ENCODE assay signal across 19 cellular contexts in genomic region chr12:53825246-53826081, GRCh38.
DNase-seq lines count a peak whose midpoint lies in the region; ATAC-seq and TF ChIP-seq lines count a peak whose summit lies in the region.
"Had no signal": no experiment of that assay in that cellular context is flagged by ENCODE, and none has a peak within 500 bp of the region (broad histone marks: within the 10 kb centered on the region; RNA-seq: fewer than 3 reads in every experiment).

No MANE protein-coding gene starts in this region.

- H3K4me3 ChIP-seq in breast epithelium (no peak overlapping the region), PC-9 (no peak overlapping the region), foreskin fibroblast (ENCODE audit: low read depth in 1 of 2, low read length in 2 of 2) (no peak overlapping the region)
- H3K4me3 ChIP-seq: smooth muscle cell had no signal

- H3K9me2 ChIP-seq in PC-9 (ENCODE audit: insufficient read depth) = no peaks in the 10 kb centered on the region

- no peaks in the 10 kb centered on the region for H3K4me1 ChIP-seq in breast epithelium
- peaks cover 79% of the 10 kb centered on the region for H3K4me1 ChIP-seq in PC-9 (replicated peaks; ENCODE audit: insufficient read depth)

- peak overlapping the region; percentile 61 for H3K4me2 ChIP-seq in PC-9
- H3K4me2 ChIP-seq: smooth muscle cell had no signal

- TF ChIP-seq CTCF in MCF 10A (IDR thresholded peaks at IDR 0.05; ENCODE audit: unreplicated experiment) = no peak
- TF ChIP-seq CTCF in breast epithelium (IDR thresholded peaks at IDR 0.05) = no peak
- no peak for TF ChIP-seq CTCF in PC-9 (conservative IDR thresholded peaks at IDR 0.05)
- TF ChIP-seq CTCF in foreskin fibroblast (IDR thresholded peaks at IDR 0.05; ENCODE audit: low read depth, low read length) = no peak

- no peak for ATAC-seq in HG03135 (IDR thresholded peaks at IDR 0.05; ENCODE audit: unreplicated experiment)
- no peak for ATAC-seq in HG03039 (IDR thresholded peaks at IDR 0.05; ENCODE audit: unreplicated experiment)
- no peak for ATAC-seq in HG03439 (IDR thresholded peaks at IDR 0.05; ENCODE audit: unreplicated experiment)
- ATAC-seq: activated T-helper 17 cell treated with anti-CD3 and anti-CD28 coated beads, Interleukin-2, amount 50 U/mL, for 72 hours; stimulated activated naive CD8-positive, alpha-beta T cell treated with anti-CD3 and anti-CD28 coated beads, Interleukin-15, amount 100 ng/mL, for 72 hours had no signal

- H3K36me3 ChIP-seq in breast epithelium = no peaks in the 10 kb centered on the region
- H3K36me3 ChIP-seq in PC-9 (ENCODE audit: low read depth) = no peaks in the 10 kb centered on the region

- POLR2A ChIA-PET in MCF 10A (lab: Yijun Ruan, JAX) (interaction anchor here (0.8 kb wide), 1 partner anchor 18 kb away, joined by 3 read pairs; no protein-coding TSS in a partner anchor), PC-9 (lab: Charles Lee; ENCODE audit: unreplicated experiment) (interaction anchor here (0.5 to 0.6 kb wide), 2 partner anchors 118 to 134 kb away, joined by 3 to 4 read pairs; no protein-coding TSS in a partner anchor)

- H3K9me3 ChIP-seq in breast epithelium = no peaks in the 10 kb centered on the region
- no peaks in the 10 kb centered on the region for H3K9me3 ChIP-seq in PC-9 (ENCODE audit: insufficient read depth, low read depth)

- H3K4me1 Mint-ChIP-seq in MCF 10A (ENCODE audit: insufficient read depth, unreplicated experiment) = peaks cover 21% of the 10 kb centered on the region
- H3K4me1 Mint-ChIP-seq: activated T-helper 17 cell treated with anti-CD3 and anti-CD28 coated beads, Interleukin-2, amount 50 U/mL, for 72 hours; H9; stimulated activated naive CD8-positive, alpha-beta T cell treated with anti-CD3 and anti-CD28 coated beads, Interleukin-15, amount 100 ng/mL, for 72 hours had no signal

- H3K27me3 ChIP-seq in breast epithelium = no peaks in the 10 kb centered on the region
- no peaks in the 10 kb centered on the region for H3K27me3 ChIP-seq in PC-9 (ENCODE audit: insufficient read depth, low read depth)

- BruUV-seq in MCF 10A (replicated peaks; lab: Mats Ljungman, UMichigan) = no TSS peak
- BruUV-seq in PC-9 (replicated peaks; lab: Mats Ljungman, UMichigan) = no TSS peak

- no peaks in the 10 kb centered on the region for H3K27me3 Mint-ChIP-seq in MCF 10A (ENCODE audit: insufficient read depth, unreplicated experiment)

- H3F3A ChIP-seq in PC-9 (ENCODE audit: insufficient read depth, low read depth) = peaks cover 40% of the 10 kb centered on the region

- H3K9me3 Mint-ChIP-seq in MCF 10A (ENCODE audit: unreplicated experiment) = no peaks in the 10 kb centered on the region
- H3K9me3 Mint-ChIP-seq: activated T-helper 17 cell treated with anti-CD3 and anti-CD28 coated beads, Interleukin-2, amount 50 U/mL, for 72 hours; H9; mesothelial cell of epicardium; stimulated activated naive CD8-positive, alpha-beta T cell treated with anti-CD3 and anti-CD28 coated beads, Interleukin-15, amount 100 ng/mL, for 72 hours; T-helper 2 cell treated with Interferon-gamma antibody and Interleukin-4, amounts not matched to agents 5 μg/mL and 100 μg/mL, for 36 hours had no signal

- H4K20me1 ChIP-seq in PC-9 (ENCODE audit: insufficient read depth) = no peaks in the 10 kb centered on the region

- H2AFZ ChIP-seq in PC-9 = no peak overlapping the region

- TF ChIP-seq POLR2A in breast epithelium (IDR thresholded peaks at IDR 0.05) = no peak

- intact Hi-C loops in MCF 10A (cut with micrococcal nuclease) (no loop called here), breast epithelium (cut with DNase I; ENCODE audit: low total_unique reads) (no loop called here), PC-9 (cut with micrococcal nuclease; ENCODE audit: unreplicated experiment) (loop anchor here (1.0 kb wide), 4 partner anchors 20 to 55 kb away; no protein-coding TSS in a partner anchor)

- DNase-seq in MCF 10A (ENCODE audit: unreplicated experiment) (peak; percentile 78), breast epithelium (ENCODE audit: low spot score in 2 of 2) (no peak), PC-9 (peak; percentile 69 to 99), foreskin fibroblast (peak; percentile 55 to 66), T-helper 2 cell (no peak)
- DNase-seq: activated CD4-positive, alpha-beta T cell treated with anti-CD3 and anti-CD28 coated beads, Interleukin-2, amount 50 U/mL, for 4 hours; anterior cingulate cortex; dermis blood vessel endothelial cell; H9; NCI-H1105; NCI-H510A treated with DMSO at 0.1 percent for 48 hours; stimulated activated naive CD8-positive, alpha-beta T cell treated with anti-CD3 and anti-CD28 coated beads, Interleukin-15, amount 100 ng/mL, for 72 hours had no signal

- H3K36me3 Mint-ChIP-seq in MCF 10A (ENCODE audit: insufficient read depth, unreplicated experiment) = no peaks in the 10 kb centered on the region
- H3K36me3 Mint-ChIP-seq: mesothelial cell of epicardium had no signal

- H3K79me2 ChIP-seq in PC-9 (ENCODE audit: low read depth) = no peaks in the 10 kb centered on the region

- no peak overlapping the region for H3K27ac Mint-ChIP-seq in MCF 10A (ENCODE audit: low read depth, unreplicated experiment)
- H3K27ac Mint-ChIP-seq: activated T-helper 17 cell treated with anti-CD3 and anti-CD28 coated beads, Interleukin-2, amount 50 U/mL, for 72 hours; H9; mesothelial cell of epicardium; stimulated activated naive CD8-positive, alpha-beta T cell treated with anti-CD3 and anti-CD28 coated beads, Interleukin-15, amount 100 ng/mL, for 72 hours; T-helper 2 cell treated with Interferon-gamma antibody and Interleukin-4, amounts not matched to agents 5 μg/mL and 100 μg/mL, for 36 hours had no signal

- no peak overlapping the region for H3K4me3 Mint-ChIP-seq in MCF 10A (ENCODE audit: unreplicated experiment)
- H3K4me3 Mint-ChIP-seq: activated T-helper 17 cell treated with anti-CD3 and anti-CD28 coated beads, Interleukin-2, amount 50 U/mL, for 72 hours; H9; mesothelial cell of epicardium; stimulated activated naive CD8-positive, alpha-beta T cell treated with anti-CD3 and anti-CD28 coated beads, Interleukin-15, amount 100 ng/mL, for 72 hours; T-helper 2 cell treated with Interferon-gamma antibody and Interleukin-4, amounts not matched to agents 5 μg/mL and 100 μg/mL, for 36 hours had no signal

- H3K27ac ChIP-seq in breast epithelium (no peak overlapping the region), PC-9 (peak overlapping the region; percentile 87)

- CTCF ChIA-PET in MCF 10A (lab: Yijun Ruan, JAX) = interaction anchor here (0.5 to 1.8 kb wide), 3 partner anchors 14 to 117 kb away, joined by 3 to 6 read pairs (median 6); no protein-coding TSS in a partner anchor
- CTCF ChIA-PET in PC-9 (lab: Charles Lee) = interaction anchor here (0.6 kb wide), 2 partner anchors 34 to 180 kb away, joined by 3 read pairs; no protein-coding TSS in a partner anchor

Comparison
In these comparisons a context has a peak if more than half of its experiments do, and no peak if none do; other contexts are left out.
1. DNase-seq: peak in MCF 10A (single experiment), PC-9 (2 of 2) and foreskin fibroblast (2 of 2); none in breast epithelium (0 of 2) and T-helper 2 cell (0 of 5).